In the genomic region with DNA sequence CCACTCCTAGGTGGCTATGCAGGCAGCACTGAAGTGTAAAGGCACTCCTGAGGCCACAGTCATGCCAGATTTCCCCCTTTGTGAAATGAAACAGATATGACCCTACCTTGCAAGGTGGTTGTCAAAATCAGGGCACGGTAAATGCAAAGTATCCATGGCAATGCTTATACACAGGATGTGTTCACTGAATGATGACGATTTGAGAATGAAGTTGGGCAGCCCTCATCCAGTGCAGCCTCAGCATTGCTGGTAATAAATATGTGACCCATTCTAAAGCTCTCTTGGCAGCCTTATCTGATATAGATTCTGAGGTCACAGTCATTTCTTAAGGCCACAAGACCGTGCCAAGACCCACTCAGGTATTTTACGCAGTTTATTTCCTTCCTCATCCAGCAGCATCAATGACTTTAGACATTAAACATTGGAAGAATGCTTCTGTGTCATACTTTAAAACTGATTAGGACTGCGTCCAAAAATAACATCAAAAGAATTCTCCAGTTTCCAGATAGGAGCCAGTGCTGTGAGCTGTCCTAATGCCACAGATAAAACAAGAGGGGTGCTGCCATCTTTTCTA, we compare ENCODE assay signal across 15 cellular contexts.
A peak's percentile ranks its signal among the peaks of the same experiment; 100 is the strongest.
DNase-seq lines count a peak whose midpoint lies in the region; ATAC-seq and TF ChIP-seq lines count a peak whose summit lies in the region.
"Had no signal": no experiment of that assay in that cellular context is flagged by ENCODE, and none has a peak within 500 bp of the region (broad histone marks: within the 10 kb centered on the region; RNA-seq: fewer than 3 reads in every experiment).

No MANE protein-coding gene starts in this region.

- ATAC-seq in GM18520 (IDR thresholded peaks at IDR 0.05; ENCODE audit: unreplicated experiment) = no peak
- ATAC-seq: natural killer cell had no signal

- H3K4me3 ChIP-seq in fibroblast of the aortic adventitia (ENCODE audit: low read depth, low read length) = no peak overlapping the region
- H3K4me3 ChIP-seq: vagina had no signal

- TF ChIP-seq CTCF in fibroblast of the aortic adventitia (IDR thresholded peaks at IDR 0.05; ENCODE audit: insufficient read depth, low read length) = no peak

- peak; percentile 86 for DNase-seq in GM04503 (ENCODE audit: low read depth)
- DNase-seq in SW 1271 (lab: John Stamatoyannopoulos, UW) = peak; percentile 26 to 57
- DNase-seq in fibroblast of the aortic adventitia (ENCODE audit: low read depth) = peak; percentile 96
- DNase-seq in renal cortical epithelial cell (ENCODE audit: low read depth) = peak; percentile 86
- no peak for DNase-seq in SIG-M5 treated with dmso at 0.1 percent for 504 hours (lab: John Stamatoyannopoulos, UW; ENCODE audit: unreplicated experiment)
- no peak for DNase-seq in ureter (ENCODE audit: low spot score)
- DNase-seq in effector CD4-positive, alpha-beta T cell = no peak
- DNase-seq: activated naive CD4-positive, alpha-beta T cell treated with anti-CD3 and anti-CD28 coated beads for 36 hours; foreskin melanocyte; Kasumi-1; natural killer cell; NCI-H748 treated with DMSO at 0.1 percent for 48 hours; stimulated activated CD4-positive, alpha-beta T cell treated with anti-CD3 and anti-CD28 coated beads, Interleukin-2, amount 100 ng/mL, for 48 hours had no signal

Comparison
In these comparisons a context has a peak if more than half of its experiments do, and no peak if none do; other contexts are left out.
1. DNase-seq: peak in GM04503 (single experiment), SW 1271 (2 of 2), fibroblast of the aortic adventitia (single experiment) and renal cortical epithelial cell (single experiment); none in SIG-M5 treated with dmso at 0.1 percent for 504 hours (single experiment), ureter (single experiment) and effector CD4-positive, alpha-beta T cell (single experiment).